Comparison of ENCODE assay signal across 8 cellular contexts in the genomic region with DNA sequence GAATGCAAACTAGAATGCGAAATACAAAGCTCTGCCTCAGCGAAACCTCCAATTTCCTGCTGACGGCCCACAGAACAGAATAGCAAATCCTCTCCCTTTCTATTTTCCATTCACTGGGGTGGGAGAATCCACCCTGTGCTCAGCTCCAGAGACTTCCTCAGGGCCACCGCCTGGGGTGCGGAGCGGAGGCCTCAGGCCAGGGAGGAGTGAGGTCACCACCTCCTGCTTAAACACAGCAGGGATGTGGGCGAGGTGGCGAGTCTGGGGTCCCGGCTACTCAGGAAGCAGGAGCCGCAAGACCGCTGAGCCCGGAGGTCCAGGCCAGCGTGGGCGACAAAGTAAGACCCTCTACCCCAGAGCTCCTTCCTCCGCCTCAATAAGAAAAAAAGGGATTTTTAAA. TPM values are rescaled to one million over a fixed set of nuclear protein-coding genes. Genes with fewer than 3 reads are reported as not detected.
DNase-seq lines count a peak whose midpoint lies in the region; ATAC-seq, FAIRE-seq and TF ChIP-seq lines count a peak whose summit lies in the region.

No MANE protein-coding gene starts in this region.

- no peaks in the 10 kb centered on the region for H3K27me3 Mint-ChIP-seq in CD8-positive, alpha-beta memory T cell

- intact Hi-C loops in pancreas (cut with DNase I): no loop called here

- H3K79me2 ChIP-seq in fibroblast of lung (ENCODE audit: control insufficient read depth, insufficient read depth, low read length): peaks cover 2% of the 10 kb centered on the region

- CTCF ChIA-PET in CD8-positive, alpha-beta memory T cell (lab: Charles Lee): no interaction called here

- FAIRE-seq in pancreas (lab: Jason Lieb, UNC): no peak

- H2AFZ ChIP-seq in fibroblast of lung (ENCODE audit: low read length): peak overlapping the region; percentile 97

- no peak for DNase-seq in CD8-positive, alpha-beta memory T cell
- no peak for DNase-seq in SJCRH30
- DNase-seq in fibroblast of lung (ENCODE audit: low read depth in 2 of 2): no peak
- peak in 2 of 6 donors; percentile 12 to 30 for DNase-seq in pancreas
- no peak for DNase-seq in stimulated activated CD4-positive, alpha-beta T cell treated with anti-CD3 and anti-CD28 coated beads, Interleukin-12 subunit alpha, Interleukin-12 subunit beta, amount 100 ng/mL, for 4 hours
- DNase-seq in T1000 (lab: John Stamatoyannopoulos, UW): no peak
- no peak for DNase-seq in DMS153 treated with DMSO at 0.1 percent for 48 hours (lab: John Stamatoyannopoulos, UW; ENCODE audit: unreplicated experiment)

- H3K4me3 Mint-ChIP-seq in CD8-positive, alpha-beta memory T cell: peak overlapping the region; percentile 93 to 99 (median 95)

- 85 to 92% methylated on average over 15 of the region's 15 CpGs for WGBS in pancreas, 2 donors

- POLR2A ChIA-PET in CD8-positive, alpha-beta memory T cell (lab: Charles Lee): interaction anchor here (0.6 kb wide), 1 partner anchor 167 kb away, joined by 5 read pairs; no protein-coding TSS in a partner anchor

- no peak overlapping the region for H3K27ac ChIP-seq in CD8-positive, alpha-beta memory T cell (ENCODE audit: low read depth, low read length)
- H3K27ac ChIP-seq in SJCRH30 (no peak overlapping the region), fibroblast of lung (ENCODE audit: insufficient read depth, low read length) (no peak overlapping the region), pancreas (peak overlapping the region in 3 of 4 donors; percentile 72 to 91 (median 80))

- H3K4me2 ChIP-seq in fibroblast of lung (ENCODE audit: extremely low read depth, insufficient read depth, low read length): peak overlapping the region; percentile 80

- H3K9me3 ChIP-seq in CD8-positive, alpha-beta memory T cell (ENCODE audit: low read length): no peaks in the 10 kb centered on the region
- no peaks in the 10 kb centered on the region for H3K9me3 ChIP-seq in SJCRH30 (replicated peaks)
- H3K9me3 ChIP-seq in fibroblast of lung (ENCODE audit: control insufficient read depth, insufficient read depth, low read depth, low read length): no peaks in the 10 kb centered on the region
- no peaks in the 10 kb centered on the region for H3K9me3 ChIP-seq in pancreas

- H3K9me3 Mint-ChIP-seq in CD8-positive, alpha-beta memory T cell: peaks cover 0 to 6% (median 2%) of the 10 kb centered on the region in 5 donors

- H3K36me3 Mint-ChIP-seq in CD8-positive, alpha-beta memory T cell: peaks cover 5 to 17% (median 7%) of the 10 kb centered on the region in 3 donors

- H3K36me3 ChIP-seq in CD8-positive, alpha-beta memory T cell (ENCODE audit: insufficient read depth, low read length): no peaks in the 10 kb centered on the region
- H3K36me3 ChIP-seq in SJCRH30 (peaks cover 20% of the 10 kb centered on the region), fibroblast of lung (ENCODE audit: control insufficient read depth, insufficient read depth, low read length) (no peaks in the 10 kb centered on the region), pancreas (peaks cover 0 to 3% (median 0%) of the 10 kb centered on the region in 3 donors)

- H3K9ac ChIP-seq in fibroblast of lung (ENCODE audit: insufficient read depth, low read length): no peak overlapping the region

- peak overlapping the region in 6 of 8 donors; percentile 57 to 96 (median 74) for H3K27ac Mint-ChIP-seq in CD8-positive, alpha-beta memory T cell

- no peak for TF ChIP-seq CTCF in fibroblast of lung (conservative IDR thresholded peaks at IDR 0.05 in 1 of 2, IDR thresholded peaks at IDR 0.05 in 1 of 2; ENCODE audit: low read depth in 1 of 2, low read length in 2 of 2)
- TF ChIP-seq CTCF in pancreas (IDR thresholded peaks at IDR 0.05): no peak

- no peak for ATAC-seq in pancreas
- ATAC-seq in HG02678 (IDR thresholded peaks at IDR 0.05; ENCODE audit: unreplicated experiment): no peak

- H3K4me1 Mint-ChIP-seq in CD8-positive, alpha-beta memory T cell: peaks cover 14 to 29% (median 17%) of the 10 kb centered on the region in 3 donors

- H4K20me1 ChIP-seq in fibroblast of lung (ENCODE audit: control insufficient read depth, extremely low read depth, insufficient read depth, low read length): no peaks in the 10 kb centered on the region

- peak overlapping the region; percentile 93 for H3K4me3 ChIP-seq in CD8-positive, alpha-beta memory T cell (ENCODE audit: low read length)
- H3K4me3 ChIP-seq in SJCRH30 (peak overlapping the region; percentile 72), fibroblast of lung (replicated peaks in 1 of 4; ENCODE audit: control extremely low read depth in 1 of 4, insufficient read depth in 1 of 4, low read depth in 3 of 4, low read length in 4 of 4) (peak overlapping the region; percentile 90 to 96 (median 92)), pancreas (peak overlapping the region in 2 of 4 donors; percentile 69 to 80)

- H3K4me1 ChIP-seq in CD8-positive, alpha-beta memory T cell (ENCODE audit: insufficient read depth, low read length): no peaks in the 10 kb centered on the region
- H3K4me1 ChIP-seq in SJCRH30: no peaks in the 10 kb centered on the region
- H3K4me1 ChIP-seq in fibroblast of lung (ENCODE audit: control insufficient read depth, extremely low read depth, insufficient read depth, low read length): peaks cover 2% of the 10 kb centered on the region
- H3K4me1 ChIP-seq in pancreas: peaks cover 0 to 6% (median 4%) of the 10 kb centered on the region in 3 donors

- H3K27me3 ChIP-seq in CD8-positive, alpha-beta memory T cell (ENCODE audit: insufficient read depth, low read length, poor library complexity, severe bottlenecking): no peaks in the 10 kb centered on the region
- H3K27me3 ChIP-seq in SJCRH30: no peaks in the 10 kb centered on the region
- no peaks in the 10 kb centered on the region for H3K27me3 ChIP-seq in fibroblast of lung (ENCODE audit: control insufficient read depth, insufficient read depth, low read length)
- H3K27me3 ChIP-seq in pancreas: no peaks in the 10 kb centered on the region

RNA-seq across cellular contexts. Expression of gene ZNF320, which starts 0.7 kb away (rescaled TPM):
- total RNA-seq in CD8-positive, alpha-beta memory T cell: 1 to 10 TPM; 6.8 to 9.9 TPM
- polyA plus RNA-seq in CD8-positive, alpha-beta memory T cell: 7.8 TPM
- 11.4 and 15.3 TPM in 2 replicates for total RNA-seq in SJCRH30 (2014; rRNA removed; shearing (Covaris generic))
- 14.6 and 19.7 TPM in 2 replicates for total RNA-seq in fibroblast of lung
- polyA plus RNA-seq in fibroblast of lung: 3.6 and 8.5 TPM in 2 replicates
- 3.0 and 3.6 TPM in 2 replicates for polyA plus RNA-seq in fibroblast of lung (2012)
- polyA minus RNA-seq in fibroblast of lung (ENCODE audit: low replicate concordance): 4.1 and 9.7 TPM in 2 replicates
- 10 to 100 TPM in 1 of 6 donors, 1 to 10 TPM in 5; 2.8 to 21.3 (median 6.4) TPM for total RNA-seq in pancreas
- 1 to 10 TPM; 3.6 to 7.3 TPM for polyA plus RNA-seq in pancreas

RNA-seq across cellular contexts. Expression of gene ZNF888, which starts 25.1 kb away (rescaled TPM):
- 1 to 10 TPM; 3.9 to 4.4 TPM for total RNA-seq in CD8-positive, alpha-beta memory T cell
- 2.5 TPM for polyA plus RNA-seq in CD8-positive, alpha-beta memory T cell
- total RNA-seq in SJCRH30 (2014; rRNA removed; shearing (Covaris generic)): 6.8 TPM in 2 replicates
- total RNA-seq in fibroblast of lung: 2.6 and 4.3 TPM in 2 replicates
- polyA plus RNA-seq in fibroblast of lung: 1.6 and 2.4 TPM in 2 replicates
- 1.8 and 2.4 TPM in 2 replicates for polyA plus RNA-seq in fibroblast of lung (2012)
- 1.1 TPM in 1 of 2 replicates, not detected in the other for polyA minus RNA-seq in fibroblast of lung (ENCODE audit: low replicate concordance)
- 10 to 100 TPM in 1 of 6 donors, 1 to 10 TPM in 5; 4.0 to 10.8 (median 4.8) TPM for total RNA-seq in pancreas
- polyA plus RNA-seq in pancreas: 10 to 100 TPM in 1 of 2 donors, 1 to 10 TPM in 1; 5.8 to 10.5 TPM

RNA-seq across cellular contexts. Expression of gene ZNF468, which starts 40.7 kb away (rescaled TPM):
- 10 to 100 TPM; 14.7 to 15.8 TPM for total RNA-seq in CD8-positive, alpha-beta memory T cell
- polyA plus RNA-seq in CD8-positive, alpha-beta memory T cell: 26.5 TPM
- 25.4 and 29.8 TPM in 2 replicates for total RNA-seq in SJCRH30 (2014; rRNA removed; shearing (Covaris generic))
- total RNA-seq in fibroblast of lung (24.1 and 30.6 TPM in 2 replicates), pancreas (10 to 100 TPM in 2 of 6 donors, 1 to 10 TPM in 4; 7.0 to 14.7 (median 8.5) TPM)
- polyA plus RNA-seq in fibroblast of lung (10.2 and 11.9 TPM in 2 replicates), pancreas (10 to 100 TPM in 1 of 2 donors, 1 to 10 TPM in 1; 6.5 to 10.0 TPM)
- polyA plus RNA-seq in fibroblast of lung (2012): 5.8 and 6.5 TPM in 2 replicates
- polyA minus RNA-seq in fibroblast of lung (ENCODE audit: low replicate concordance): 1.6 and 16.8 TPM in 2 replicates

Comparison
In these comparisons a context has a peak if more than half of its experiments do, and no peak if none do; other contexts are left out.
1. H3K27ac ChIP-seq: peak in pancreas (3 of 4); none in CD8-positive, alpha-beta memory T cell (single experiment), SJCRH30 (single experiment) and fibroblast of lung (single experiment).